1 cellular context compared by ENCODE assay signal in the genomic region with DNA sequence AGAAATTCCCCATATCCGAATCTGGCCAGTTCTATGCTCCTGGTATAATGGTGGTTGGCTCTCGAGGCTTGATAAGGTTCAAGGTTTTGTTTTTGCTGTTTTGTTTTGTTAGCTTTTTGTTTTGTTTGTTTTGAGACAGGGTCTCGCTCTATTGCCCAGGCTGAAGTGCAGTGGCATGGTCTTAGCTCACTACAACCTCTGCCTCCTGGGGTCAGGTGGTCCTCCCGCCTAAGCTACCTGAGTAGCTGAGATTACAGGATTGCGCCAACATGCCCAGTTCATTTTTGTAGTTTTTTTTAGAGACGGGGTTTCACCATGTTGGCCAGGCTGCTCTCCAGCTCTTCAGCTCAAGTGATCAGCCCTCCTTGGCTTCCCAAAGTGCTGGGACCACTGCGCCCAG.
TF ChIP-seq lines count a peak whose summit lies in the region.

No MANE protein-coding gene starts in this region.

TF ChIP-seq in IMR-90, 13 proteins besides CTCF, POLR2A, EP300 and RAD21:
- TF ChIP-seq, protein P1, sequence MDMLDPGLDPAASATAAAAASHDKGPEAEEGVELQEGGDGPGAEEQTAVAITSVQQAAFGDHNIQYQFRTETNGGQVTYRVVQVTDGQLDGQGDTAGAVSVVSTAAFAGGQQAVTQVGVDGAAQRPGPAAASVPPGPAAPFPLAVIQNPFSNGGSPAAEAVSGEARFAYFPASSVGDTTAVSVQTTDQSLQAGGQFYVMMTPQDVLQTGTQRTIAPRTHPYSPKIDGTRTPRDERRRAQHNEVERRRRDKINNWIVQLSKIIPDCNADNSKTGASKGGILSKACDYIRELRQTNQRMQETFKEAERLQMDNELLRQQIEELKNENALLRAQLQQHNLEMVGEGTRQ (IDR thresholded peaks at IDR 0.05; ENCODE audit: low read depth, low read length): no peak
- no peak for TF ChIP-seq CEBPB (IDR thresholded peaks at IDR 0.05; ENCODE audit: low read depth, low read length)
- TF ChIP-seq NFE2L2 (IDR thresholded peaks at IDR 0.05; ENCODE audit: low read depth, low read length): no peak
- TF ChIP-seq RCOR1 (IDR thresholded peaks at IDR 0.05; ENCODE audit: insufficient replicate concordance, low read length): no peak
- TF ChIP-seq, protein P2, sequence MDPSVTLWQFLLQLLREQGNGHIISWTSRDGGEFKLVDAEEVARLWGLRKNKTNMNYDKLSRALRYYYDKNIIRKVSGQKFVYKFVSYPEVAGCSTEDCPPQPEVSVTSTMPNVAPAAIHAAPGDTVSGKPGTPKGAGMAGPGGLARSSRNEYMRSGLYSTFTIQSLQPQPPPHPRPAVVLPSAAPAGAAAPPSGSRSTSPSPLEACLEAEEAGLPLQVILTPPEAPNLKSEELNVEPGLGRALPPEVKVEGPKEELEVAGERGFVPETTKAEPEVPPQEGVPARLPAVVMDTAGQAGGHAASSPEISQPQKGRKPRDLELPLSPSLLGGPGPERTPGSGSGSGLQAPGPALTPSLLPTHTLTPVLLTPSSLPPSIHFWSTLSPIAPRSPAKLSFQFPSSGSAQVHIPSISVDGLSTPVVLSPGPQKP (IDR thresholded peaks at IDR 0.05; ENCODE audit: borderline replicate concordance, low read depth, low read length): no peak
- no peak for TF ChIP-seq BHLHE40 (IDR thresholded peaks at IDR 0.05; ENCODE audit: low read depth, low read length)
- no peak for TF ChIP-seq SMC3 (IDR thresholded peaks at IDR 0.05; ENCODE audit: low read depth, low read length)
- TF ChIP-seq MAZ (IDR thresholded peaks at IDR 0.05; ENCODE audit: borderline replicate concordance, low read depth, low read length): no peak
- TF ChIP-seq MAFK (IDR thresholded peaks at IDR 0.05; ENCODE audit: low read depth, low read length): no peak
- TF ChIP-seq FOS (IDR thresholded peaks at IDR 0.05; ENCODE audit: low read depth, low read length): no peak
- no peak for TF ChIP-seq RFX5 (IDR thresholded peaks at IDR 0.05; ENCODE audit: low read depth, low read length)
- TF ChIP-seq CHD1 (IDR thresholded peaks at IDR 0.05; ENCODE audit: low read depth, low read length): no peak
- TF ChIP-seq MXI1 (IDR thresholded peaks at IDR 0.05; ENCODE audit: borderline replicate concordance, low read depth, low read length): no peak
